8 cellular contexts compared by ENCODE assay signal in genomic region chr3:141913150-141913811, GRCh38. TPM values are rescaled to one million over a fixed set of nuclear protein-coding genes. Genes with fewer than 3 reads are reported as not detected.
DNase-seq lines count a peak whose midpoint lies in the region; ATAC-seq and TF ChIP-seq lines count a peak whose summit lies in the region.

No MANE protein-coding gene starts in this region.

- no peaks in the 10 kb centered on the region for H3K9me3 ChIP-seq in BE2C
- H3K9me3 ChIP-seq in MG63, result peaks cover 3% of the 10 kb centered on the region; the same call in 1 of the 2 replicates
- H3K9me3 ChIP-seq in liver (ENCODE audit: control insufficient read depth in 4 of 4, low read length in 3 of 4), result no peaks in the 10 kb centered on the region
- H3K9me3 ChIP-seq in testis, result no peaks in the 10 kb centered on the region

- peaks cover 6% of the 10 kb centered on the region for H3K9me3 Mint-ChIP-seq in central memory CD8-positive, alpha-beta T cell

- H3K27me3 ChIP-seq in BE2C, result no peaks in the 10 kb centered on the region
- no peaks in the 10 kb centered on the region for H3K27me3 ChIP-seq in MG63
- no peaks in the 10 kb centered on the region for H3K27me3 ChIP-seq in liver (ENCODE audit: control insufficient read depth in 4 of 4, insufficient read depth in 4 of 4, low read length in 3 of 4)
- H3K27me3 ChIP-seq in testis, result no peaks in the 10 kb centered on the region

- DNase-seq in BE2C (peak; percentile 55), MG63 (peak; percentile 26), SW480 (ENCODE audit: low spot score) (peak; percentile 62), testis (peak; percentile 34)
- DNase-seq in central memory CD8-positive, alpha-beta T cell (ENCODE audit: low spot score in 2 of 2), result peak in 1 of 2 donors; percentile 44

- H3K36me3 ChIP-seq in BE2C, result peaks cover 50% of the 10 kb centered on the region
- H3K36me3 ChIP-seq in MG63, result peaks cover 59% of the 10 kb centered on the region
- peaks cover 0 to 2% (median 0%) of the 10 kb centered on the region in 4 donors for H3K36me3 ChIP-seq in liver (ENCODE audit: control insufficient read depth in 4 of 4, insufficient read depth in 3 of 4, low read depth in 1 of 4, low read length in 3 of 4)
- H3K36me3 ChIP-seq in testis (ENCODE audit: low read depth, missing control alignments), result no peaks in the 10 kb centered on the region

- H3K27ac Mint-ChIP-seq in central memory CD8-positive, alpha-beta T cell (ENCODE audit: low read depth), result peak overlapping the region; percentile 4

- WGBS in liver, result 26% methylated on average over 1 of the region's 1 CpG
- WGBS in testis, 2 donors, result 38 to 50% methylated on average over 1 of the region's 1 CpG

- peaks cover 35% of the 10 kb centered on the region for H3K36me3 Mint-ChIP-seq in central memory CD8-positive, alpha-beta T cell (ENCODE audit: insufficient read depth)

- H3K4me1 ChIP-seq in BE2C (no peaks in the 10 kb centered on the region), liver (ENCODE audit: control insufficient read depth in 4 of 4, insufficient read depth in 4 of 4, low read length in 3 of 4) (no peaks in the 10 kb centered on the region), testis (no peaks in the 10 kb centered on the region)

- no peak overlapping the region for H3K9ac ChIP-seq in liver (ENCODE audit: low read depth in 1 of 2, low read length in 2 of 2)

- TF ChIP-seq CTCF in BE2C (IDR thresholded peaks at IDR 0.05; ENCODE audit: low read depth, low read length) (peak; percentile 78), liver (IDR thresholded peaks at IDR 0.05; ENCODE audit: low read depth, low read length, missing input control) (peak; percentile 69), testis (IDR thresholded peaks at IDR 0.05) (peak; percentile 29 to 42 (median 29))

- no peaks in the 10 kb centered on the region for H3K27me3 Mint-ChIP-seq in central memory CD8-positive, alpha-beta T cell

- no peak overlapping the region for H3K4me3 Mint-ChIP-seq in central memory CD8-positive, alpha-beta T cell

- intact Hi-C loops in testis (cut with DNase I; ENCODE audit: low total_unique reads), result no loop called here

- H3K4me1 Mint-ChIP-seq in central memory CD8-positive, alpha-beta T cell, result peaks cover 6% of the 10 kb centered on the region

- H3K27ac ChIP-seq in liver (ENCODE audit: low read depth in 1 of 2, low read length in 2 of 2) (no peak overlapping the region), testis (no peak overlapping the region)

- TF ChIP-seq RAD21 in liver (IDR thresholded peaks at IDR 0.05), result peak; percentile 92 to 97

- peak; percentile 69 for ATAC-seq in GM18861 (IDR thresholded peaks at IDR 0.05; ENCODE audit: unreplicated experiment)
- ATAC-seq in central memory CD8-positive, alpha-beta T cell (replicated peaks; ENCODE audit: extremely low read depth, poor library complexity, severe bottlenecking), result peak; percentile 73
- no peak for ATAC-seq in GM19023 (IDR thresholded peaks at IDR 0.05; ENCODE audit: unreplicated experiment)

- H3K4me3 ChIP-seq in BE2C (ENCODE audit: low read depth, low read length) (no peak overlapping the region), MG63 (no peak overlapping the region), liver (ENCODE audit: low read depth in 1 of 3, low read length in 3 of 3) (no peak overlapping the region), testis (no peak overlapping the region)

- no peak for TF ChIP-seq POLR2A in testis (IDR thresholded peaks at IDR 0.05)

TF ChIP-seq in liver, 16 proteins besides CTCF, POLR2A, EP300 and RAD21:
- TF ChIP-seq YY1 (IDR thresholded peaks at IDR 0.05) (no peak), HNF4A (conservative IDR thresholded peaks at IDR 0.05) (no peak), GABPA (IDR thresholded peaks at IDR 0.05 in 1 of 2, conservative IDR thresholded peaks at IDR 0.05 in 1 of 2) (no peak), SP1 (IDR thresholded peaks at IDR 0.05) (no peak), RXRA (IDR thresholded peaks at IDR 0.05) (no peak), TAF1 (conservative IDR thresholded peaks at IDR 0.05) (no peak), FOXA2 (IDR thresholded peaks at IDR 0.05) (no peak), REST (IDR thresholded peaks at IDR 0.05) (no peak), JUND (IDR thresholded peaks at IDR 0.05) (no peak), FOXA1 (IDR thresholded peaks at IDR 0.05) (no peak)
- TF ChIP-seq, protein P1, sequence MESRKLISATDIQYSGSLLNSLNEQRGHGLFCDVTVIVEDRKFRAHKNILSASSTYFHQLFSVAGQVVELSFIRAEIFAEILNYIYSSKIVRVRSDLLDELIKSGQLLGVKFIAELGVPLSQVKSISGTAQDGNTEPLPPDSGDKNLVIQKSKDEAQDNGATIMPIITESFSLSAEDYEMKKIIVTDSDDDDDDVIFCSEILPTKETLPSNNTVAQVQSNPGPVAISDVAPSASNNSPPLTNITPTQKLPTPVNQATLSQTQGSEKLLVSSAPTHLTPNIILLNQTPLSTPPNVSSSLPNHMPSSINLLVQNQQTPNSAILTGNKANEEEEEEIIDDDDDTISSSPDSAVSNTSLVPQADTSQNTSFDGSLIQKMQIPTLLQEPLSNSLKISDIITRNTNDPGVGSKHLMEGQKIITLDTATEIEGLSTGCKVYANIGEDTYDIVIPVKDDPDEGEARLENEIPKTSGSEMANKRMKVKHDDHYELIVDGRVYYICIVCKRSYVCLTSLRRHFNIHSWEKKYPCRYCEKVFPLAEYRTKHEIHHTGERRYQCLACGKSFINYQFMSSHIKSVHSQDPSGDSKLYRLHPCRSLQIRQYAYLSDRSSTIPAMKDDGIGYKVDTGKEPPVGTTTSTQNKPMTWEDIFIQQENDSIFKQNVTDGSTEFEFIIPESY (IDR thresholded peaks at IDR 0.05), result no peak
TF ChIP-seq in liver: peak in this region for 0.

RNA-seq across cellular contexts. Expression of gene ATP1B3, which starts 36.8 kb away (rescaled TPM):
- 143 TPM for polyA plus RNA-seq in BE2C (2012; ENCODE audit: insufficient read depth, insufficient read length, low read depth)
- 35.5 and 38.5 TPM in 2 replicates for total RNA-seq in MG63 (2014; rRNA removed; shearing (Covaris generic); ENCODE audit: low replicate concordance)
- total RNA-seq in liver (10 to 100 TPM in 1 of 2 donors, 1 to 10 TPM in 1; 7.4 to 30.2 TPM), testis (10 to 100 TPM; 47.1 to 79.5 TPM)
- polyA plus RNA-seq in liver (10 to 100 TPM in 1 of 2 donors, 1 to 10 TPM in 1; 6.8 to 15.1 TPM), testis (ENCODE audit: insufficient read depth, low read depth, low replicate concordance) (147 TPM)
